In genomic region chrX:21740329-21741274, GRCh38 we compare ENCODE assay signal across 19 cellular contexts. TPM values are rescaled to one million over a fixed set of nuclear protein-coding genes. Genes with fewer than 3 reads are reported as not detected.
DNase-seq lines count a peak whose midpoint lies in the region; ATAC-seq and TF ChIP-seq lines count a peak whose summit lies in the region.
"Had no signal": no experiment of that assay in that cellular context is flagged by ENCODE, and none has a peak within 500 bp of the region (broad histone marks: within the 10 kb centered on the region; RNA-seq: fewer than 3 reads in every experiment).

No MANE protein-coding gene starts in this region.

- H3K4me1 ChIP-seq in transverse colon: no peaks in the 10 kb centered on the region
- no peaks in the 10 kb centered on the region for H3K4me1 ChIP-seq in foreskin keratinocyte
- H3K4me1 ChIP-seq: upper lobe of right lung had no signal

- H3K4me3 ChIP-seq in transverse colon: no peak overlapping the region
- H3K4me3 ChIP-seq: GM23338, upper lobe of right lung had no signal

- no peaks in the 10 kb centered on the region for H3K36me3 ChIP-seq in transverse colon
- H3K36me3 ChIP-seq: upper lobe of right lung had no signal

- DNase-seq in NCI-H345 (lab: John Stamatoyannopoulos, UW): peak; percentile 21
- no peak for DNase-seq in NCI-H345 treated with DMSO at 0.1 percent for 48 hours (lab: John Stamatoyannopoulos, UW; ENCODE audit: unreplicated experiment)
- DNase-seq in astrocyte of the hippocampus (ENCODE audit: low read depth, low spot score): peak; percentile 44
- DNase-seq in iris pigment epithelial cell (ENCODE audit: low read depth): peak; percentile 42
- DNase-seq in transverse colon: peak; percentile 10
- no peak for DNase-seq in foreskin keratinocyte
- DNase-seq in ureter (ENCODE audit: low spot score): no peak
- DNase-seq in GM19240 (ENCODE audit: insufficient read length, low spot score): no peak
- DNase-seq: ACHN; activated CD8-positive, alpha-beta memory T cell treated with anti-CD3 and anti-CD28 coated beads, Interleukin-2, amount 10 ng/mL, durations not matched to agents 7 days and 5 days; GDM1; KG1; NCI-H526 treated with DMSO at 0.1 percent for 48 hours; T-helper 1 cell; upper lobe of right lung had no signal

- no peak for ATAC-seq in foreskin keratinocyte
- ATAC-seq: activated CD8-positive, alpha-beta memory T cell treated with anti-CD3 and anti-CD28 coated beads, Interleukin-2, amount 10 ng/mL, durations not matched to agents 7 days and 5 days; esophagus mucosa; GM23338; upper lobe of right lung had no signal

- in situ Hi-C loops in transverse colon (cut with MboI; ENCODE audit: low pct_ligation_motif_present in 1 of 4, low pct_unique_long_range_greater_than_20kb in 1 of 4, low sequenced_read_pairs in 3 of 4): loop anchor here (10.0 to 25.0 kb wide), 2 partner anchors 1203 to 1216 kb away; no protein-coding TSS in a partner anchor

- TF ChIP-seq POLR2A in transverse colon (IDR thresholded peaks at IDR 0.05): no peak

- intact Hi-C loops in transverse colon (cut with DNase I; ENCODE audit: low total_unique reads): no loop called here

- H3K9me3 ChIP-seq in transverse colon: no peaks in the 10 kb centered on the region
- H3K9me3 ChIP-seq: upper lobe of right lung had no signal

- no peak for TF ChIP-seq CTCF in transverse colon (IDR thresholded peaks at IDR 0.05)
- TF ChIP-seq CTCF in foreskin keratinocyte (conservative IDR thresholded peaks at IDR 0.05): no peak

- H3K27me3 ChIP-seq in transverse colon: no peaks in the 10 kb centered on the region
- H3K27me3 ChIP-seq in foreskin keratinocyte: no peaks in the 10 kb centered on the region
- H3K27me3 ChIP-seq: upper lobe of right lung had no signal

- 67% methylated on average over 1 of the region's 1 CpG; no CpG with 5 or more reads in 1 of the 2 donors for WGBS in transverse colon (ENCODE audit: low coverage in 1 of 2), 2 donors

- no peak overlapping the region for H3K27ac ChIP-seq in transverse colon
- H3K27ac ChIP-seq in foreskin keratinocyte: no peak overlapping the region
- H3K27ac ChIP-seq: upper lobe of right lung had no signal

- no peak for TF ChIP-seq EP300 in transverse colon (IDR thresholded peaks at IDR 0.05; ENCODE audit: low read depth)

RNA-seq across cellular contexts. Expression of gene SMPX, which starts 17.3 kb away (rescaled TPM):
- total RNA-seq in transverse colon (1 to 10 TPM in 2 of 4 donors, not detected in 2; 1.7 to 6.1 TPM), foreskin keratinocyte (not detected in 2 replicates), ureter (not detected)
- not detected in 2 replicates for polyA plus RNA-seq in foreskin keratinocyte
- total RNA-seq: activated CD8-positive, alpha-beta memory T cell treated with anti-CD3 and anti-CD28 coated beads, Interleukin-2, amount 10 ng/mL, durations not matched to agents 7 days and 5 days; esophagus mucosa; GM23338; lung microvascular endothelial cell; posterior vena cava; upper lobe of right lung had no signal
- polyA plus RNA-seq: GM23338 had no signal

Comparison
In these comparisons a context has a peak if more than half of its experiments do, and no peak if none do; other contexts are left out.
1. DNase-seq: peak in NCI-H345 (single experiment), astrocyte of the hippocampus (single experiment), iris pigment epithelial cell (single experiment) and transverse colon (single experiment); none in NCI-H345 treated with DMSO at 0.1 percent for 48 hours (single experiment), foreskin keratinocyte (0 of 2), ureter (single experiment) and GM19240 (single experiment).